8 cellular contexts compared by ENCODE assay signal in the genomic region with DNA sequence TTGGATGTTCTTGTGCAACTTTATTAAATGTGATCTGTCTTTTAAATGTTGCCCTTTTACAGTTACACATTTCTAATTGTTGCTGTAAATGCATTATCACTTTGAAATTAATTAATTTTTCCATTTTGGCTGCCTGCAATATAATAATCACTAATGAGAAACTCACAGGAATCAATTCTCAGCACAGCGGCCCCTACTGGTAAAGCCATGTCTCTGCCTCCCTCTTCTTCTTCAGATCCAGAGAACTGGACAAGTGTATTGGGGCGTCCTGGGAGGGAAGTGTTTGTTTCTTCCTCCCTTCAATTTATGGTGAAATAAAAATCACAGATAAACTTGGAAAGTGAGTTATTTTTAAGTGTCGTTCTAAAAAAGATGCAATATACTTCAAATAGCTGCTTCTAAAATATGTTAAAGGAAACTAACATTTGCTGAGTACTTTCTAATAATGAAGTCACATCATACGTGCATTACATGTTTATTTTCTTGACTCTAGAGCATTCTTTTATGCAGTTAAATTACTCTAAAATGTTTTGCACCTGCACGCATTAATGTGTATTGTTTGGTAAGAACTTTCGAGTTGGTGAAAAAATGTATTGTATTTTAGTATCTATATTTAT.
DNase-seq lines count a peak whose midpoint lies in the region; ATAC-seq and TF ChIP-seq lines count a peak whose summit lies in the region.

No MANE protein-coding gene starts in this region.

- CTCF ChIA-PET in CD8-positive, alpha-beta memory T cell (lab: Charles Lee), result interaction anchor here (1.3 kb wide), 1 partner anchor 44 kb away, joined by 3 read pairs; no protein-coding TSS in a partner anchor

- no peaks in the 10 kb centered on the region for H3K9me3 Mint-ChIP-seq in CD8-positive, alpha-beta memory T cell

- H3K27me3 Mint-ChIP-seq in CD8-positive, alpha-beta memory T cell, result no peaks in the 10 kb centered on the region

- no peak overlapping the region for H3K4me3 ChIP-seq in CD8-positive, alpha-beta memory T cell (ENCODE audit: low read length)
- H3K4me3 ChIP-seq in RWPE2 (ENCODE audit: severe bottlenecking) (no peak overlapping the region), astrocyte of the spinal cord (ENCODE audit: low read depth, low read length) (no peak overlapping the region), stomach (no peak overlapping the region)

- TF ChIP-seq POLR2A in stomach (IDR thresholded peaks at IDR 0.05), result no peak

- H3K27me3 ChIP-seq in CD8-positive, alpha-beta memory T cell (ENCODE audit: insufficient read depth, low read length, poor library complexity, severe bottlenecking), result no peaks in the 10 kb centered on the region
- no peaks in the 10 kb centered on the region for H3K27me3 ChIP-seq in RWPE2 (ENCODE audit: insufficient read depth, poor library complexity, severe bottlenecking)
- no peaks in the 10 kb centered on the region for H3K27me3 ChIP-seq in stomach

- no peaks in the 10 kb centered on the region for H3K4me1 ChIP-seq in CD8-positive, alpha-beta memory T cell (ENCODE audit: insufficient read depth, low read length)
- H3K4me1 ChIP-seq in RWPE2 (ENCODE audit: insufficient read depth, poor library complexity, severe bottlenecking), result no peaks in the 10 kb centered on the region
- no peaks in the 10 kb centered on the region for H3K4me1 ChIP-seq in stomach

- intact Hi-C loops in stomach (cut with DNase I; ENCODE audit: low total_unique reads), result no loop called here

- peak; percentile 88 for TF ChIP-seq CTCF in RWPE2 (IDR thresholded peaks at IDR 0.05; ENCODE audit: poor library complexity, severe bottlenecking)
- TF ChIP-seq CTCF in astrocyte of the spinal cord (IDR thresholded peaks at IDR 0.05; ENCODE audit: low read depth, low read length), result peak; percentile 81
- TF ChIP-seq CTCF in stomach (IDR thresholded peaks at IDR 0.05), result peak in 5 of 7 experiments; percentile 18 to 85 (median 78)

- WGBS in stomach, 5 donors, result 47 to 56% (median 49%) methylated on average over 6 of the region's 6 CpGs

- no peak overlapping the region for H3K4me3 Mint-ChIP-seq in CD8-positive, alpha-beta memory T cell

- H3K27ac Mint-ChIP-seq in CD8-positive, alpha-beta memory T cell, result no peak overlapping the region

- POLR2A ChIA-PET in CD8-positive, alpha-beta memory T cell (lab: Charles Lee), result no interaction called here

- peak in 4 of 5 donors; percentile 1 to 47 (median 6) for DNase-seq in CD8-positive, alpha-beta memory T cell
- DNase-seq in RWPE2 (ENCODE audit: low spot score), result no peak
- DNase-seq in astrocyte of the spinal cord (ENCODE audit: low read depth, low spot score), result peak; percentile 9
- DNase-seq in left lobe of liver (ENCODE audit: low spot score), result peak; percentile 48
- DNase-seq in stomach, result peak; percentile 33
- DNase-seq in OCI-M2 (lab: John Stamatoyannopoulos, UW; ENCODE audit: unreplicated experiment), result no peak

- H3K36me3 Mint-ChIP-seq in CD8-positive, alpha-beta memory T cell, result peaks cover 6 to 25% (median 18%) of the 10 kb centered on the region in 3 donors

- no peak overlapping the region for H3K27ac ChIP-seq in CD8-positive, alpha-beta memory T cell (ENCODE audit: low read depth, low read length)
- H3K27ac ChIP-seq in RWPE2 (ENCODE audit: poor library complexity, severe bottlenecking), result no peak overlapping the region
- no peak overlapping the region for H3K27ac ChIP-seq in stomach

- no peaks in the 10 kb centered on the region for H3K36me3 ChIP-seq in CD8-positive, alpha-beta memory T cell (ENCODE audit: insufficient read depth, low read length)
- no peaks in the 10 kb centered on the region for H3K36me3 ChIP-seq in RWPE2 (ENCODE audit: low read depth)
- H3K36me3 ChIP-seq in stomach, result peaks cover 0 to 4% (median 3%) of the 10 kb centered on the region in 4 donors

- in situ Hi-C loops in astrocyte of the spinal cord (cut with HindIII; ENCODE audit: low sequenced_read_pairs), result no loop called here

- no peaks in the 10 kb centered on the region for H3K4me1 Mint-ChIP-seq in CD8-positive, alpha-beta memory T cell

- no peaks in the 10 kb centered on the region for H3K9me3 ChIP-seq in CD8-positive, alpha-beta memory T cell (ENCODE audit: low read length)
- H3K9me3 ChIP-seq in RWPE2 (ENCODE audit: severe bottlenecking) (no peaks in the 10 kb centered on the region), stomach (no peaks in the 10 kb centered on the region)

- no peak for TF ChIP-seq EP300 in stomach (IDR thresholded peaks at IDR 0.05)

- ATAC-seq in GM21619 (IDR thresholded peaks at IDR 0.05; ENCODE audit: unreplicated experiment) (peak; percentile 65), RWPE2 (ENCODE audit: low read depth) (no peak), left lobe of liver (peak; percentile 88), GM18870 (IDR thresholded peaks at IDR 0.05; ENCODE audit: unreplicated experiment) (no peak)

Comparison
In these comparisons a context has a peak if more than half of its experiments do, and no peak if none do; other contexts are left out.
1. DNase-seq: peak in CD8-positive, alpha-beta memory T cell (4 of 5), astrocyte of the spinal cord (single experiment), left lobe of liver (single experiment) and stomach (single experiment); none in RWPE2 (single experiment) and OCI-M2 (single experiment).
2. ATAC-seq: peak in GM21619 (single experiment) and left lobe of liver (single experiment); none in RWPE2 (single experiment) and GM18870 (single experiment).
3. Peak in every context shown above with its lines, with median percentiles within 50 percentile points of each other: CTCF ChIP-seq.